In the genomic region with DNA sequence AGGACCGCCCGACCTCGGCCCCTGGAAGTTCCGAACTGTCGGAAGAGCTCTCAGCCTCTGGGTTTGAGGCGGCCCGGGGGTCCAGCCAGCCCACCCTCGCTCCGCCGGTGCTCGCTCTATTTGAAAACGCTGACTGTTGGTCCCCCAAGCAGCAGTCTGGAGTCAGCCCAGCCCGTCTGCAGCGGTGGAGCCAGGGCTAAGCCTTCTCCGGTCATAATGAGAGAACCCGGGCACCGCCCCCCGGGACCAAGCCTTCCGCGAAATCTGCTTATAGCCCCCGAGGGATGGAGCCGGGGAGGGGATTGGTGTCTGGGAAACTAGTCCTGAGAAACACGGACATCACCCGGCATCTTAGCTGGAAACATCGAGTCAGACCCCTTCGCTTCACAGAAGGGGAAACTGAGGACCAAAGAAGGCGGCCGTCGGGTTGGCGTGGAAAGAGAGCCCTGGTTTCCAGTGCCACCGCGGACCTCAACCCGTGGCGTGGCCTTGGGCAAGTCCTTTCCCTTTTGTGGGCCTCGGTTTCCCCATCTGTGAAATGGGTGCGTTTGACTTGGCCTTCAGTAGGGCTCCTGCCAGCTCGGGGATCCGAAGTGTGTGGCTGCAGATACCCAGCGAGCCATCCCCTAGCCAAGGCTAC, we compare ENCODE assay signal across 8 cellular contexts. TPM values are rescaled to one million over a fixed set of nuclear protein-coding genes. Genes with fewer than 3 reads are reported as not detected.
DNase-seq lines count a peak whose midpoint lies in the region; ATAC-seq, FAIRE-seq and TF ChIP-seq lines count a peak whose summit lies in the region.

No MANE protein-coding gene starts in this region.

- no peak for ATAC-seq in activated B cell treated with CpG ODN at 0.5 μM for 24 hours (ENCODE audit: low read depth)
- peak; percentile 30 for ATAC-seq in sciatic nerve
- ATAC-seq in GM19467 (IDR thresholded peaks at IDR 0.05; ENCODE audit: unreplicated experiment) = no peak

- H3K27me3 Mint-ChIP-seq in activated B cell treated with CpG ODN at 0.5 μM for 24 hours (no peaks in the 10 kb centered on the region), glutamatergic neuron (ENCODE audit: unreplicated experiment) (peaks cover 10% of the 10 kb centered on the region)

- H3K27ac Mint-ChIP-seq in activated B cell treated with CpG ODN at 0.5 μM for 24 hours (peak overlapping the region; percentile 95), glutamatergic neuron (ENCODE audit: unreplicated experiment) (peak overlapping the region; percentile 95)

- H3K36me3 Mint-ChIP-seq in activated B cell treated with CpG ODN at 0.5 μM for 24 hours (ENCODE audit: low read depth) (peaks cover 34% of the 10 kb centered on the region), glutamatergic neuron (ENCODE audit: unreplicated experiment) (peaks cover 10% of the 10 kb centered on the region)

- DNase-seq in activated B cell treated with CpG ODN at 0.5 μM for 24 hours (no peak), glutamatergic neuron (peak; percentile 51), sciatic nerve (ENCODE audit: low spot score) (no peak), RCC 7860 (ENCODE audit: low spot score) (no peak), mesenteric fat pad (ENCODE audit: low spot score) (no peak), nucleus accumbens (lab: John Stamatoyannopoulos, UW) (no peak)

- CTCF ChIA-PET in activated B cell treated with CpG ODN at 0.5 μM for 24 hours (lab: Charles Lee) = interaction anchor here (1.6 kb wide), 1 partner anchor 144 kb away, joined by 7 read pairs; no protein-coding TSS in a partner anchor

- intact Hi-C loops in activated B cell treated with CpG ODN at 0.5 μM for 24 hours (cut with micrococcal nuclease) = loop anchor here (1.0 to 10.0 kb wide), 2 partner anchors 22 to 310 kb away; a partner anchor contains a TSS
- intact Hi-C loops in sciatic nerve (cut with DNase I) = no loop called here

- H3K4me1 Mint-ChIP-seq in activated B cell treated with CpG ODN at 0.5 μM for 24 hours (peaks cover 78% of the 10 kb centered on the region), glutamatergic neuron (ENCODE audit: low read depth, unreplicated experiment) (peaks cover 13% of the 10 kb centered on the region)

- H3K9me3 Mint-ChIP-seq in activated B cell treated with CpG ODN at 0.5 μM for 24 hours (no peaks in the 10 kb centered on the region), glutamatergic neuron (ENCODE audit: unreplicated experiment) (peaks cover 9% of the 10 kb centered on the region)

- H3K4me3 Mint-ChIP-seq in activated B cell treated with CpG ODN at 0.5 μM for 24 hours = peak overlapping the region; percentile 99
- peak overlapping the region; percentile 100 for H3K4me3 Mint-ChIP-seq in glutamatergic neuron (ENCODE audit: unreplicated experiment)

- POLR2A ChIA-PET in activated B cell treated with CpG ODN at 0.5 μM for 24 hours (lab: Charles Lee) = interaction anchor here (0.5 to 7.1 kb wide), 17 partner anchors 12 to 166 kb away, joined by 3 to 206 read pairs (median 5); a partner anchor contains a TSS

- FAIRE-seq in RCC 7860 (lab: Jason Lieb, UNC) = no peak

- peak overlapping the region; percentile 80 for H3K4me3 ChIP-seq in GM12875 (ENCODE audit: low read depth, low read length)

- TF ChIP-seq CTCF in GM12875 (IDR thresholded peaks at IDR 0.05; ENCODE audit: borderline replicate concordance, insufficient read depth, low read depth, low read length) (no peak), activated B cell treated with CpG ODN at 0.5 μM for 24 hours (IDR thresholded peaks at IDR 0.05) (no peak), glutamatergic neuron (IDR thresholded peaks at IDR 0.05; ENCODE audit: partially characterized antibody, unreplicated experiment) (no peak)

RNA-seq across cellular contexts. Expression of a gene that starts 1.0 kb away (rescaled TPM):
- total RNA-seq in activated B cell treated with CpG ODN at 0.5 μM for 24 hours (115 and 136 TPM in 2 replicates), glutamatergic neuron (ENCODE audit: unreplicated experiment) (41.2 TPM), sciatic nerve (23.0 TPM), mesenteric fat pad (9.4 TPM)
